In the genomic region with DNA sequence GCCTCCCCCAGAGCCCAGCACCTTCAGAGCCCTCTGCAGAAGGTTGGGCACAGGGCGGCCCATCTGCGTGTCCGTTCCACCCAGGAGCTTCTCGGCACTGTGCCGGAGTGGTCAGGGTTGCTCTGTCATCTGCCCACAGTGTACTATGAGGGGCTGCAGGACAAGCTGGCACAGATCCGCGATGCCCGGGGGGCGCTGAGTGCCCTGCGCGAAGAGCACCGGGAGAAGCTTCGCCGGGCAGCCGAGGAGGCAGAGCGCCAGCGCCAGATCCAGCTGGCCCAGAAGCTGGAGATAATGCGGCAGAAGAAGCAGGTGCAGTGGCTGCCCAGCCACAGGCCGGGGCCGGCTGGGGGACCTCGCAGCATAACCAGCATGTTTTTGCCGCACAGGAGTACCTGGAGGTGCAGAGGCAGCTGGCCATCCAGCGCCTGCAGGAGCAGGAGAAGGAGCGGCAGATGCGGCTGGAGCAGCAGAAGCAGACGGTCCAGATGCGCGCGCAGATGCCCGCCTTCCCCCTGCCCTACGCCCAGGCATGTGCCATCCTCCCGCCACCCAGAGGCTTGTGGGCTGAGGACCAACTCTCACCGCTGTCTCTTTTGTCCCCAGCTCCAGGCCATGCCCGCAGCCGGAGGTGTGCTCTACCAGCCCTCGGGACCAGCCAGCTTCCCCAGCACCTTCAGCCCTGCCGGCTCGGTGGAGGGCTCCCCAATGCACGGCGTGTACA, we compare ENCODE assay signal across 20 cellular contexts.
"Had no signal": no experiment of that assay in that cellular context is flagged by ENCODE, and none has a peak within 500 bp of the region (broad histone marks: within the 10 kb centered on the region; RNA-seq: fewer than 3 reads in every experiment).

No MANE protein-coding gene starts in this region.

- H3K27ac Mint-ChIP-seq: activated naive CD4-positive, alpha-beta T cell treated with anti-CD3 and anti-CD28 coated beads for 36 hours; activated naive CD8-positive, alpha-beta T cell treated with anti-CD3 and anti-CD28 coated beads, Interleukin-2, amount 50 U/mL, for 24 hours; activated T-helper 2 cell treated with anti-CD3 and anti-CD28 coated beads, Interferon-gamma antibody, Interleukin-2, Interleukin-4, amounts not matched to agents 10 μg/mL and 5 μg/mL and 100 μg/mL, durations not matched to agents 14 hours and 24 hours and 36 hours; natural killer cell treated with Interleukin-12 subunit alpha and Interleukin-12 subunit beta and Interleukin-15 and Interleukin-18, amount 100 ng/mL, for 72 hours had no signal

- H3K4me1 Mint-ChIP-seq: endodermal cell had no signal

- H3K9me3 Mint-ChIP-seq: activated naive CD4-positive, alpha-beta T cell treated with anti-CD3 and anti-CD28 coated beads for 36 hours; activated naive CD8-positive, alpha-beta T cell treated with anti-CD3 and anti-CD28 coated beads, Interleukin-2, amount 50 U/mL, for 24 hours; activated T-helper 2 cell treated with anti-CD3 and anti-CD28 coated beads, Interferon-gamma antibody, Interleukin-2, Interleukin-4, amounts not matched to agents 10 μg/mL and 5 μg/mL and 100 μg/mL, durations not matched to agents 14 hours and 24 hours and 36 hours; endodermal cell; natural killer cell treated with Interleukin-12 subunit alpha and Interleukin-12 subunit beta and Interleukin-15 and Interleukin-18, amount 100 ng/mL, for 72 hours had no signal

- H3K27me3 Mint-ChIP-seq: activated naive CD8-positive, alpha-beta T cell treated with anti-CD3 and anti-CD28 coated beads, Interleukin-2, amount 50 U/mL, for 24 hours; natural killer cell treated with Interleukin-12 subunit alpha and Interleukin-12 subunit beta and Interleukin-15 and Interleukin-18, amount 100 ng/mL, for 72 hours had no signal

- ATAC-seq: activated CD4-positive, CD25-positive, alpha-beta regulatory T cell treated with anti-CD3 and anti-CD28 coated beads, Interleukin-2, amount 50 U/mL, for 24 hours; gastroesophageal sphincter; left lung; natural killer cell treated with Interleukin-12 subunit alpha and Interleukin-12 subunit beta and Interleukin-15 and Interleukin-18, amount 100 ng/mL, for 72 hours had no signal

- H3K4me3 Mint-ChIP-seq: activated naive CD4-positive, alpha-beta T cell treated with anti-CD3 and anti-CD28 coated beads for 36 hours; activated naive CD8-positive, alpha-beta T cell treated with anti-CD3 and anti-CD28 coated beads, Interleukin-2, amount 50 U/mL, for 24 hours; endodermal cell; natural killer cell treated with Interleukin-12 subunit alpha and Interleukin-12 subunit beta and Interleukin-15 and Interleukin-18, amount 100 ng/mL, for 72 hours had no signal

- H3K27me3 ChIP-seq: dorsolateral prefrontal cortex, gastroesophageal sphincter, hepatocyte, left lung, stomach, testis, upper lobe of left lung had no signal

- DNase-seq: activated CD4-positive, alpha-beta T cell treated with anti-CD3 and anti-CD28 coated beads, Interleukin-2, amount 50 U/mL, for 1 hour; activated naive CD4-positive, alpha-beta T cell treated with anti-CD3 and anti-CD28 coated beads for 36 hours; activated naive CD8-positive, alpha-beta T cell treated with anti-CD3 and anti-CD28 coated beads, Interleukin-2, amount 50 U/mL, for 24 hours; activated T-cell treated with anti-CD3 and anti-CD28 coated beads for 4 hours; aorta; dorsolateral prefrontal cortex; endodermal cell; erythroblast; mesenchymal stem cell; nucleus accumbens; stomach; T1000; testis had no signal

- H3K4me3 ChIP-seq: dorsolateral prefrontal cortex, gastroesophageal sphincter, hepatocyte, left lung, stomach, testis, upper lobe of left lung had no signal

- H3K27ac ChIP-seq: dorsolateral prefrontal cortex, gastroesophageal sphincter, hepatocyte, left lung, stomach, testis, upper lobe of left lung had no signal

- H3K9me3 ChIP-seq: gastroesophageal sphincter, left lung, stomach, testis, upper lobe of left lung had no signal
